ENCODE assay signal across 8 cellular contexts in the genomic region with DNA sequence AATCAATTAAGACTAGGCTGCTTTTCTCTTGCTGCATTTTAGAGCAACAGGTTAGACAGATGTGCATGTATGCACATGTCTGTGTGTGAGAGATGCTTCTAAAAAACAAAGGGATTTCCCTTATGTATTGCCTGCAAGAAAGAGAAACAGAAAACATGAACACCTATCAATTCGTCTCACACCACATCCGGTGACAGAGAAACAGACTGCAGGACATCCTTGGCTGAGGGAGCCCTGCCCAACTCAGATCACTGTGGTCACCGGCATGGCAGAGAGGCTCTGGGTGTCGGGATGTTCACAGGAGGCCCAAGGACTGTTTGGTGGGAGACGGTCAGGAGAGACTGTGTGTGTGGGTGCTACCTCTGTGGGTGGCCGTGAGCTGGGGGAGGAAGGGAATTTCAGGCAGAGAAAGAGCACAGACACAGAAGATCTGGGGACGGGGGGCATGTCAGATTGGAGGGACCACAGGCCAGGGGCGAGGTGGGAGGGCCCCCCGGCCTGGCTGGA. TPM values are rescaled to one million over a fixed set of nuclear protein-coding genes. Genes with fewer than 3 reads are reported as not detected.
DNase-seq lines count a peak whose midpoint lies in the region; ATAC-seq and TF ChIP-seq lines count a peak whose summit lies in the region.

No MANE protein-coding gene starts in this region.

- no peak for TF ChIP-seq CTCF in upper lobe of left lung (IDR thresholded peaks at IDR 0.05)

- H3K36me3 ChIP-seq in CD4-positive, alpha-beta memory T cell (ENCODE audit: insufficient read depth, low read length), result no peaks in the 10 kb centered on the region
- H3K36me3 ChIP-seq in upper lobe of left lung, result no peaks in the 10 kb centered on the region

- no peak overlapping the region for H3K4me3 ChIP-seq in CD4-positive, alpha-beta memory T cell (ENCODE audit: low read length in 2 of 2)
- H3K4me3 ChIP-seq in upper lobe of left lung, result no peak overlapping the region

- H3K4me1 Mint-ChIP-seq in CD4-positive, alpha-beta memory T cell, result peaks cover 14 to 27% (median 25%) of the 10 kb centered on the region in 4 donors

- no peaks in the 10 kb centered on the region for H3K9me3 Mint-ChIP-seq in CD4-positive, alpha-beta memory T cell

- H3K4me1 ChIP-seq in CD4-positive, alpha-beta memory T cell (ENCODE audit: insufficient read depth, low read length), result peaks cover 27% of the 10 kb centered on the region
- peaks cover 6 to 14% (median 11%) of the 10 kb centered on the region in 4 donors for H3K4me1 ChIP-seq in upper lobe of left lung

- H3K27me3 Mint-ChIP-seq in CD4-positive, alpha-beta memory T cell, result no peaks in the 10 kb centered on the region

- peak; percentile 22 to 52 (median 38) for DNase-seq in CD4-positive, alpha-beta memory T cell
- DNase-seq in epithelial cell of prostate (ENCODE audit: low read depth, low spot score) (no peak), upper lobe of left lung (peak in 1 of 2 donors; percentile 39), AML-193 (lab: John Stamatoyannopoulos, UW) (no peak), globus pallidus (ENCODE audit: low spot score) (no peak), D341Med (ENCODE audit: low spot score) (no peak)

- no peak overlapping the region for H3K27ac ChIP-seq in CD4-positive, alpha-beta memory T cell (ENCODE audit: low read depth, low read length)
- H3K27ac ChIP-seq in epithelial cell of prostate, result peak overlapping the region; percentile 51
- peak overlapping the region; percentile 24 to 68 (median 58) for H3K27ac ChIP-seq in upper lobe of left lung

- no peak for TF ChIP-seq EP300 in upper lobe of left lung (IDR thresholded peaks at IDR 0.05)

- no peaks in the 10 kb centered on the region for H3K36me3 Mint-ChIP-seq in CD4-positive, alpha-beta memory T cell

- POLR2A ChIA-PET in CD4-positive, alpha-beta memory T cell (lab: Charles Lee; ENCODE audit: partially characterized antibody), result no interaction called here

- H3K9me3 ChIP-seq in CD4-positive, alpha-beta memory T cell (ENCODE audit: control insufficient read depth in 1 of 2, low read length in 2 of 2), result no peaks in the 10 kb centered on the region
- no peaks in the 10 kb centered on the region for H3K9me3 ChIP-seq in upper lobe of left lung

- H3K27ac Mint-ChIP-seq in CD4-positive, alpha-beta memory T cell, result peak overlapping the region; percentile 35 to 95 (median 83)

- 83 to 86% methylated on average over 9 of the region's 9 CpGs for WGBS in upper lobe of left lung, 2 donors

- peak overlapping the region; percentile 69 to 89 (median 79) for H3K4me3 Mint-ChIP-seq in CD4-positive, alpha-beta memory T cell

- no peak for TF ChIP-seq POLR2A in upper lobe of left lung (IDR thresholded peaks at IDR 0.05)

- CTCF ChIA-PET in CD4-positive, alpha-beta memory T cell (lab: Charles Lee; ENCODE audit: partially characterized antibody), result interaction anchor here (6.2 kb wide), 1 partner anchor 146 kb away, joined by 57 read pairs; no protein-coding TSS in a partner anchor

- ATAC-seq in GM19397 (IDR thresholded peaks at IDR 0.05; ENCODE audit: unreplicated experiment), result peak; percentile 82
- peak; percentile 66 for ATAC-seq in HG03378 (IDR thresholded peaks at IDR 0.05; ENCODE audit: unreplicated experiment)
- ATAC-seq in upper lobe of left lung (ENCODE audit: low FRiP score in 2 of 2), result no peak

- H3K27me3 ChIP-seq in CD4-positive, alpha-beta memory T cell (ENCODE audit: insufficient read depth, low read length), result no peaks in the 10 kb centered on the region
- H3K27me3 ChIP-seq in upper lobe of left lung, result no peaks in the 10 kb centered on the region

- intact Hi-C loops in CD4-positive, alpha-beta memory T cell (cut with micrococcal nuclease), result no loop called here

RNA-seq across cellular contexts. Expression of a gene that starts 24.9 kb away (rescaled TPM):
- total RNA-seq in CD4-positive, alpha-beta memory T cell, result under 1 TPM; 0.23 to 0.33 TPM
- under 1 TPM in 1 of 2 donors, not detected in 1; 0.87 TPM for polyA plus RNA-seq in CD4-positive, alpha-beta memory T cell
- 10 to 100 TPM in 2 of 6 donors, 1 to 10 TPM in 4; 2.4 to 15.0 (median 7.2) TPM for total RNA-seq in upper lobe of left lung

RNA-seq across cellular contexts. Expression of a gene that starts 36.6 kb away (rescaled TPM):
- 10 to 100 TPM; 29.5 to 29.9 TPM for total RNA-seq in CD4-positive, alpha-beta memory T cell
- polyA plus RNA-seq in CD4-positive, alpha-beta memory T cell, result 10 to 100 TPM in 1 of 2 donors, 1 to 10 TPM in 1; 8.7 to 10.9 TPM
- total RNA-seq in upper lobe of left lung, result 10 to 100 TPM; 12.8 to 38.5 (median 13.5) TPM

RNA-seq across cellular contexts. Expression of a gene that starts 44.4 kb away (rescaled TPM):
- total RNA-seq in CD4-positive, alpha-beta memory T cell, result 10 to 100 TPM; 20.6 to 21.0 TPM
- 10 to 100 TPM; 19.9 to 27.4 TPM for polyA plus RNA-seq in CD4-positive, alpha-beta memory T cell
- 10 to 100 TPM; 18.6 to 25.7 (median 20.8) TPM for total RNA-seq in upper lobe of left lung

Comparison
In these comparisons a context has a peak if more than half of its experiments do, and no peak if none do; other contexts are left out.
1. DNase-seq: peak in CD4-positive, alpha-beta memory T cell (5 of 5); none in epithelial cell of prostate (single experiment), AML-193 (0 of 2), globus pallidus (single experiment) and D341Med (single experiment).
2. ATAC-seq: peak in GM19397 (single experiment) and HG03378 (single experiment); none in upper lobe of left lung (0 of 2).